ENCODE assay signal across 21 cellular contexts in the genomic region with DNA sequence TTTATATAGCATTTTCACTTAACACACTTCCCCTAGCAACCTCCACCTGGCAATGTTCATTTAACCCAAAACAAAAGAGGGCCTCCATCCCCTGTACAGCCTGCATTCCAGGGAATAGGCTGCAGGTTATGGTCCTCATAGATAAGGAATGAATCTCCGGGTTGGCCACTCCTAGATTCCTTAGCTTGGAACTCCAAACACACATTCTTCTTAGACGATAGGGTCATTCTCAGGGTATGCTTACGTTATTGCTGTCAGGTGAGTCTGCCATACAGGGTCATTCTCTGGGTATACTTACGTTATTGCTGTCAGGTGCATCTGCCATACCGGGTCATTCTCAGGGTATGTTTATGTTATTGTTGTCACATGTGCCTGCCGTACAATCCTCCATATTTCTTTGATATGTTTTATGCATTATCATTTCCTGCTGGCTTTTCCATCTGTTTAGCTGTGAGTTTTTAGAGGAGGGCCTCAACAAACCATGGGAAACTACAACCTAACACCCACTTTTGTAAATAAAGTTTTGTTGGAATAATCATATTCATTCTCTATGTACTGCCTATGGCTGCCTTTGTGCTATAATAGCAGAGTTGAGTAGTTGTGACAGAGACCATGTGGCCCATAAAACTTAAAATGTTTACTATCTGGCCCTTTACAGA. TPM values are rescaled to one million over a fixed set of nuclear protein-coding genes. Genes with fewer than 3 reads are reported as not detected.
DNase-seq lines count a peak whose midpoint lies in the region; ATAC-seq and TF ChIP-seq lines count a peak whose summit lies in the region.
"Had no signal": no experiment of that assay in that cellular context is flagged by ENCODE, and none has a peak within 500 bp of the region (broad histone marks: within the 10 kb centered on the region; RNA-seq: fewer than 3 reads in every experiment).

No MANE protein-coding gene starts in this region.

- H3K36me3 ChIP-seq in endodermal cell (ENCODE audit: control insufficient read depth, insufficient read depth, low read length) (peaks cover 10% of the 10 kb centered on the region), psoas muscle (ENCODE audit: insufficient read depth in 1 of 2, low read depth in 1 of 2) (peaks cover 3 to 38% of the 10 kb centered on the region in 2 donors)

- H3K27ac Mint-ChIP-seq in CD14-positive monocyte (peak overlapping the region in 5 of 7 donors; percentile 2 to 95 (median 89)), endodermal cell (no peak overlapping the region)
- no peak overlapping the region for H3K27ac Mint-ChIP-seq in activated CD4-positive, alpha-beta memory T cell treated with anti-CD3 and anti-CD28 coated beads, Interleukin-2, amount 10 ng/mL, durations not matched to agents 7 days and 5 days
- H3K27ac Mint-ChIP-seq: activated T-cell treated with anti-CD3 and anti-CD28 coated beads, Interleukin-2, amount 50 U/mL, for 72 hours had no signal

- H3K9ac ChIP-seq in endodermal cell (ENCODE audit: extremely low read depth, low read length, poor library complexity, severe bottlenecking), result no peak overlapping the region

- H3K4me3 Mint-ChIP-seq in CD14-positive monocyte (no peak overlapping the region), endodermal cell (no peak overlapping the region)
- no peak overlapping the region for H3K4me3 Mint-ChIP-seq in activated CD4-positive, alpha-beta memory T cell treated with anti-CD3 and anti-CD28 coated beads, Interleukin-2, amount 10 ng/mL, durations not matched to agents 7 days and 5 days
- H3K4me3 Mint-ChIP-seq: activated T-cell treated with anti-CD3 and anti-CD28 coated beads, Interleukin-2, amount 50 U/mL, for 72 hours had no signal

- H3K27me3 ChIP-seq in endodermal cell (ENCODE audit: control insufficient read depth, insufficient read depth, low read length, poor library complexity, severe bottlenecking) (no peaks in the 10 kb centered on the region), psoas muscle (ENCODE audit: insufficient read depth in 3 of 3, low read length in 2 of 3) (no peaks in the 10 kb centered on the region)

- CTCF ChIA-PET in activated CD4-positive, alpha-beta memory T cell treated with anti-CD3 and anti-CD28 coated beads, Interleukin-2, amount 10 ng/mL, durations not matched to agents 7 days and 5 days (lab: Charles Lee), result interaction anchor here (0.9 to 1.3 kb wide), 2 partner anchors 11 to 27 kb away, joined by 3 read pairs; no protein-coding TSS in a partner anchor

- H3K27me3 Mint-ChIP-seq in CD14-positive monocyte (ENCODE audit: low read depth in 3 of 3), result no peaks in the 10 kb centered on the region
- H3K27me3 Mint-ChIP-seq in endodermal cell (ENCODE audit: insufficient read depth), result no peaks in the 10 kb centered on the region
- no peaks in the 10 kb centered on the region for H3K27me3 Mint-ChIP-seq in activated CD4-positive, alpha-beta memory T cell treated with anti-CD3 and anti-CD28 coated beads, Interleukin-2, amount 10 ng/mL, durations not matched to agents 7 days and 5 days

- peaks cover 4 to 12% of the 10 kb centered on the region in 2 donors for H3K36me3 Mint-ChIP-seq in CD14-positive monocyte
- peaks cover 33% of the 10 kb centered on the region for H3K36me3 Mint-ChIP-seq in endodermal cell (ENCODE audit: low read depth)
- H3K36me3 Mint-ChIP-seq in activated CD4-positive, alpha-beta memory T cell treated with anti-CD3 and anti-CD28 coated beads, Interleukin-2, amount 10 ng/mL, durations not matched to agents 7 days and 5 days (ENCODE audit: low read depth), result peaks cover 8% of the 10 kb centered on the region

- no peak for DNase-seq in CD14-positive monocyte (ENCODE audit: low spot score)
- peak; percentile 92 for DNase-seq in NCI-H226
- DNase-seq in endodermal cell, result peak; percentile 28
- DNase-seq in psoas muscle, result no peak
- no peak for DNase-seq in C1 segment of cervical spinal cord (lab: John Stamatoyannopoulos, UW)
- no peak for DNase-seq in activated CD4-positive, alpha-beta memory T cell treated with anti-CD3 and anti-CD28 coated beads, Interleukin-2, amount 10 ng/mL, durations not matched to agents 7 days and 5 days
- DNase-seq in RKO (ENCODE audit: low spot score), result no peak
- DNase-seq in stimulated activated CD4-positive, alpha-beta T cell treated with anti-CD3 and anti-CD28 coated beads, Interleukin-15, amount 100 ng/mL, for 24 hours, result no peak
- DNase-seq: activated naive CD4-positive, alpha-beta T cell treated with anti-CD3 and anti-CD28 coated beads, Interleukin-2, amount 50 U/mL, for 16 hours; activated T-cell treated with anti-CD3 and anti-CD28 coated beads, Interleukin-2, amount 50 U/mL, for 72 hours; anterior cingulate cortex; DND-41; H7; head of caudate nucleus; NCI-H1105 treated with DMSO at 0.1 percent for 48 hours; NCI-H2171; NCI-H526 treated with DMSO at 0.1 percent for 48 hours; SHP77; stimulated activated CD8-positive, alpha-beta memory T cell treated with anti-CD3 and anti-CD28 coated beads, Interleukin-4, amount 100 ng/mL, for 48 hours had no signal

- H3K4me3 ChIP-seq in endodermal cell (ENCODE audit: low read length) (no peak overlapping the region), psoas muscle (no peak overlapping the region)

- H3K9me3 Mint-ChIP-seq in CD14-positive monocyte (peaks cover 0 to 3% (median 0%) of the 10 kb centered on the region in 7 donors), endodermal cell (no peaks in the 10 kb centered on the region)
- H3K9me3 Mint-ChIP-seq in activated CD4-positive, alpha-beta memory T cell treated with anti-CD3 and anti-CD28 coated beads, Interleukin-2, amount 10 ng/mL, durations not matched to agents 7 days and 5 days, result no peaks in the 10 kb centered on the region
- H3K9me3 Mint-ChIP-seq: activated T-cell treated with anti-CD3 and anti-CD28 coated beads, Interleukin-2, amount 50 U/mL, for 72 hours had no signal

- 93% methylated on average over 5 to 6 of the region's 6 CpGs for WGBS in endodermal cell (ENCODE audit: insufficient coverage in 1 of 2, insufficient read length in 1 of 2), 2 experiments
- WGBS in psoas muscle, 3 donors, result 90 to 93% (median 92%) methylated on average over 6 of the region's 6 CpGs

- peaks cover 56% of the 10 kb centered on the region for H3K4me1 Mint-ChIP-seq in CD14-positive monocyte
- H3K4me1 Mint-ChIP-seq in endodermal cell, result peaks cover 2% of the 10 kb centered on the region
- peaks cover 8% of the 10 kb centered on the region for H3K4me1 Mint-ChIP-seq in activated CD4-positive, alpha-beta memory T cell treated with anti-CD3 and anti-CD28 coated beads, Interleukin-2, amount 10 ng/mL, durations not matched to agents 7 days and 5 days

- H3K4me1 ChIP-seq in endodermal cell (ENCODE audit: control insufficient read depth, insufficient read depth, low read length) (no peaks in the 10 kb centered on the region), psoas muscle (peaks cover 17% of the 10 kb centered on the region)

- POLR2A ChIA-PET in activated CD4-positive, alpha-beta memory T cell treated with anti-CD3 and anti-CD28 coated beads, Interleukin-2, amount 10 ng/mL, durations not matched to agents 7 days and 5 days (lab: Charles Lee), result interaction anchor here (1.1 kb wide), 1 partner anchor 9 kb away, joined by 4 read pairs; no protein-coding TSS in a partner anchor

- no peak for ATAC-seq in psoas muscle
- ATAC-seq: activated T-cell treated with anti-CD3 and anti-CD28 coated beads, Interleukin-2, amount 50 U/mL, for 72 hours had no signal

- no peak overlapping the region for H3K27ac ChIP-seq in endodermal cell (ENCODE audit: low read depth, low read length)
- H3K27ac ChIP-seq in psoas muscle, result peak overlapping the region; percentile 84

- H3K9me3 ChIP-seq in endodermal cell (ENCODE audit: control insufficient read depth, low read length) (no peaks in the 10 kb centered on the region), psoas muscle (no peaks in the 10 kb centered on the region)

- intact Hi-C loops in CD14-positive monocyte (cut with micrococcal nuclease), result loop anchor here in 1 of 2 donors (10.0 kb wide), 1 partner anchor 308 kb away; no protein-coding TSS in a partner anchor
- intact Hi-C loops in psoas muscle (cut with DNase I), result loop anchor here in 1 of 2 donors (5.0 kb wide), 2 partner anchors 166 to 181 kb away; no protein-coding TSS in a partner anchor

- TF ChIP-seq CTCF in CD14-positive monocyte (IDR thresholded peaks at IDR 0.05), result no peak
- TF ChIP-seq CTCF in endodermal cell (conservative IDR thresholded peaks at IDR 0.05), result no peak
- TF ChIP-seq CTCF in psoas muscle (IDR thresholded peaks at IDR 0.05), result no peak

RNA-seq across cellular contexts. Expression of gene AFF1, which starts 8.3 kb away (rescaled TPM):
- polyA plus RNA-seq in CD14-positive monocyte, result 10 to 100 TPM in 1 of 2 donors, 1 to 10 TPM in 1; 7.5 to 20.9 TPM
- 100 to 1,000 TPM; 134 to 171 TPM for total RNA-seq in endodermal cell
- 30.2 TPM for polyA plus RNA-seq in endodermal cell (2013, experiment 1 of 2)
- polyA plus RNA-seq in endodermal cell (2013, experiment 2 of 2), result 31.3 TPM
- 100 to 1,000 TPM; 118 to 149 (median 122) TPM for total RNA-seq in psoas muscle
- 100 to 1,000 TPM in 2 of 3 donors, 10 to 100 TPM in 1; 62.7 to 171 (median 115) TPM for polyA plus RNA-seq in psoas muscle
- 10 to 100 TPM; 68.8 to 72.0 TPM for total RNA-seq in activated CD4-positive, alpha-beta memory T cell treated with anti-CD3 and anti-CD28 coated beads, Interleukin-2, amount 10 ng/mL, durations not matched to agents 7 days and 5 days

RNA-seq across cellular contexts. Expression of gene C4orf36, which starts 34.3 kb away (rescaled TPM):
- polyA plus RNA-seq in CD14-positive monocyte (under 1 TPM in 1 of 2 donors, not detected in 1; 0.14 TPM), psoas muscle (under 1 TPM in 2 of 3 donors, not detected in 1; 0.45 to 0.70 TPM)
- total RNA-seq in endodermal cell (1 to 10 TPM; 2.2 to 3.7 TPM), psoas muscle (1 to 10 TPM in 1 of 4 donors, not detected in 3; 1.5 TPM)
- 2.2 TPM for polyA plus RNA-seq in endodermal cell (2013, experiment 1 of 2)
- polyA plus RNA-seq in endodermal cell (2013, experiment 2 of 2), result 2.2 TPM
- not detected for total RNA-seq in activated CD4-positive, alpha-beta memory T cell treated with anti-CD3 and anti-CD28 coated beads, Interleukin-2, amount 10 ng/mL, durations not matched to agents 7 days and 5 days
- total RNA-seq: LHCN-M2, liver had no signal

Comparison
In these comparisons a context has a peak if more than half of its experiments do, and no peak if none do; other contexts are left out.
1. DNase-seq: peak in NCI-H226 (single experiment) and endodermal cell (single experiment); none in CD14-positive monocyte (single experiment), psoas muscle (0 of 2), C1 segment of cervical spinal cord (0 of 14), activated CD4-positive, alpha-beta memory T cell treated with anti-CD3 and anti-CD28 coated beads, Interleukin-2, amount 10 ng/mL, durations not matched to agents 7 days and 5 days (single experiment), RKO (single experiment) and stimulated activated CD4-positive, alpha-beta T cell treated with anti-CD3 and anti-CD28 coated beads, Interleukin-15, amount 100 ng/mL, for 24 hours (single experiment).
2. H3K27ac Mint-ChIP-seq: peak in CD14-positive monocyte (5 of 7); none in endodermal cell (single experiment) and activated CD4-positive, alpha-beta memory T cell treated with anti-CD3 and anti-CD28 coated beads, Interleukin-2, amount 10 ng/mL, durations not matched to agents 7 days and 5 days (single experiment).